28 cellular contexts compared by ENCODE assay signal in the genomic region with DNA sequence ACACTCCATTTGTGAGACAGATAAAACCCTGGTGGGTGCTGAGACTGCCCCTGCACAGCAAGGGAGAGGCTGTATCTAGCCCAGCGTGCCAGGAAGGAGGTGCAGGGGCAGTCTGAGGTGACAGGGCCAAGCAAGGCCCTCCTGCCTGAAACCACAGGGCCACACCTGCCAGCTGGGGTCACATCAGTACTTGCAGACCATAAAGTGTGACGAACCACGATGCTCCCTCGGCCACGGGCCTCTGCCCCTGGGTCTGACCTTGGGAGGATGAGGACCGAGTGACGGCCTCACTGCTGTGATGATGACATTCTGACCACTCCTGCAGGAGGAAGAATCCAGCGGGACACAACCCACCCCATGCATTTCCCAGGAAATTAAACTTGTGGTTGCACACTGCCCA.
DNase-seq lines count a peak whose midpoint lies in the region; ATAC-seq, FAIRE-seq and TF ChIP-seq lines count a peak whose summit lies in the region.
"Had no signal": no experiment of that assay in that cellular context is flagged by ENCODE, and none has a peak within 500 bp of the region (broad histone marks: within the 10 kb centered on the region; RNA-seq: fewer than 3 reads in every experiment).

No MANE protein-coding gene starts in this region.

- peak; percentile 71 for ATAC-seq in GM18907 (IDR thresholded peaks at IDR 0.05; ENCODE audit: unreplicated experiment)
- ATAC-seq: CD8-positive, alpha-beta T cell; HCT116; Panc1 had no signal

- no peak for TF ChIP-seq CTCF in liver (IDR thresholded peaks at IDR 0.05; ENCODE audit: low read depth, low read length, missing input control)

- peaks cover 8 to 57% (median 40%) of the 10 kb centered on the region in 11 experiments for H3K36me3 ChIP-seq in BLaER1 treated with 17β-estradiol and CSF1 and Interleukin-3, amounts not matched to agents 10 nM and 100 nM
- H3K36me3 ChIP-seq in liver (ENCODE audit: control insufficient read depth in 4 of 4, insufficient read depth in 3 of 4, low read depth in 1 of 4, low read length in 3 of 4): peaks cover 0 to 37% (median 19%) of the 10 kb centered on the region in 4 donors

- no peak overlapping the region for H3K4me3 ChIP-seq in BLaER1 treated with 17β-estradiol and CSF1 and Interleukin-3, amounts not matched to agents 10 nM and 100 nM
- no peak overlapping the region for H3K4me3 ChIP-seq in liver (ENCODE audit: low read depth in 1 of 3, low read length in 3 of 3)

- 95% methylated on average over 8 of the region's 8 CpGs for WGBS in liver

- peak; percentile 85 for FAIRE-seq in RCC 7860 (lab: Jason Lieb, UNC)
- FAIRE-seq: A204.1, GM12891, H1 had no signal

- H3K4me2 ChIP-seq in BLaER1 treated with 17β-estradiol and CSF1 and Interleukin-3, amounts not matched to agents 10 nM and 100 nM: peak overlapping the region in 9 of 11 experiments; percentile 10 to 78 (median 49); a peak in 16 of 22 replicates
- H3K4me2 ChIP-seq: SK-N-SH had no signal

- 0 out of 22 replicates have a peak overlapping the region, but pooled peaks of 2 of the 11 experiments have one; percentile 18 to 21 for H3K9ac ChIP-seq in BLaER1 treated with 17β-estradiol and CSF1 and Interleukin-3, amounts not matched to agents 10 nM and 100 nM
- no peak overlapping the region for H3K9ac ChIP-seq in liver (ENCODE audit: low read depth in 1 of 2, low read length in 2 of 2)
- H3K9ac ChIP-seq: SK-N-SH had no signal

- no peak overlapping the region for H3K27ac ChIP-seq in BLaER1 treated with 17β-estradiol and CSF1 and Interleukin-3, amounts not matched to agents 10 nM and 100 nM
- H3K27ac ChIP-seq in liver (ENCODE audit: low read depth in 1 of 2, low read length in 2 of 2) (peak overlapping the region; percentile 10 to 14), caudate nucleus (ENCODE audit: low read depth, low read length) (no peak overlapping the region)
- H3K27ac ChIP-seq: C4-2B had no signal

- H4K20me1 ChIP-seq in BLaER1 treated with 17β-estradiol and CSF1 and Interleukin-3, amounts not matched to agents 10 nM and 100 nM: no peaks in the 10 kb centered on the region

- DNase-seq in RCC 7860 (ENCODE audit: low spot score): peak; percentile 61
- no peak for DNase-seq in DMS 273 treated with DMSO at 0.1 percent for 48 hours (lab: John Stamatoyannopoulos, UW)
- DNase-seq in HuH-7.5 (ENCODE audit: low spot score): no peak
- no peak for DNase-seq in 8988T
- DNase-seq in caudate nucleus (lab: John Stamatoyannopoulos, UW): no peak
- DNase-seq: AML-193; Caco-2; CD8-positive, alpha-beta T cell; DMS79 treated with DMSO at 0.1 percent for 48 hours; GF-D8; NCI-H1048; NCI-H1417 treated with DMSO at 0.1 percent for 48 hours; NCI-H1694 treated with DMSO at 0.1 percent for 48 hours; NCI-H2081; NCI-H226; NCI-H510A; NCI-H69; SK-N-SH; SW 1271 had no signal

- H3K9me3 ChIP-seq in BLaER1 treated with 17β-estradiol and CSF1 and Interleukin-3, amounts not matched to agents 10 nM and 100 nM (replicated peaks in 1 of 11): peaks cover 34 to 40% (median 36%) of the 10 kb centered on the region in 11 experiments
- H3K9me3 ChIP-seq in liver (ENCODE audit: control insufficient read depth in 4 of 4, low read length in 3 of 4): peaks cover 3 to 12% (median 7%) of the 10 kb centered on the region in 4 donors

- TF ChIP-seq RAD21 in liver (IDR thresholded peaks at IDR 0.05): no peak

- H3K4me1 ChIP-seq in BLaER1 treated with 17β-estradiol and CSF1 and Interleukin-3, amounts not matched to agents 10 nM and 100 nM: peaks cover 0 to 49% (median 32%) of the 10 kb centered on the region in 10 experiments; a peak in 16 of 20 replicates
- peaks cover 11 to 27% (median 16%) of the 10 kb centered on the region in 4 donors for H3K4me1 ChIP-seq in liver (ENCODE audit: control insufficient read depth in 4 of 4, insufficient read depth in 4 of 4, low read length in 3 of 4)
- H3K4me1 ChIP-seq: Caco-2 had no signal

- H3K27me3 ChIP-seq in BLaER1 treated with 17β-estradiol and CSF1 and Interleukin-3, amounts not matched to agents 10 nM and 100 nM: no peaks in the 10 kb centered on the region
- H3K27me3 ChIP-seq in liver (ENCODE audit: control insufficient read depth in 4 of 4, insufficient read depth in 4 of 4, low read length in 3 of 4): no peaks in the 10 kb centered on the region

TF ChIP-seq in liver, 16 proteins besides CTCF, POLR2A, EP300 and RAD21:
- TF ChIP-seq, protein P1, sequence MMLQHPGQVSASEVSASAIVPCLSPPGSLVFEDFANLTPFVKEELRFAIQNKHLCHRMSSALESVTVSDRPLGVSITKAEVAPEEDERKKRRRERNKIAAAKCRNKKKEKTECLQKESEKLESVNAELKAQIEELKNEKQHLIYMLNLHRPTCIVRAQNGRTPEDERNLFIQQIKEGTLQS (IDR thresholded peaks at IDR 0.05): no peak
- no peak for TF ChIP-seq TAF1 (conservative IDR thresholded peaks at IDR 0.05)
- no peak for TF ChIP-seq YY1 (IDR thresholded peaks at IDR 0.05)

Comparison
In these comparisons a context has a peak if more than half of its experiments do, and no peak if none do; other contexts are left out.
1. H3K27ac ChIP-seq: peak in liver (2 of 2); none in BLaER1 treated with 17β-estradiol and CSF1 and Interleukin-3, amounts not matched to agents 10 nM and 100 nM (0 of 11) and caudate nucleus (single experiment).